ENCODE assay signal across 10 cellular contexts in genomic region chr15:84714816-84715215, GRCh38. TPM values are rescaled to one million over a fixed set of nuclear protein-coding genes. Genes with fewer than 3 reads are reported as not detected.
DNase-seq lines count a peak whose midpoint lies in the region; FAIRE-seq and TF ChIP-seq lines count a peak whose summit lies in the region.
"Had no signal": no experiment of that assay in that cellular context is flagged by ENCODE, and none has a peak within 500 bp of the region (broad histone marks: within the 10 kb centered on the region; RNA-seq: fewer than 3 reads in every experiment).

No MANE protein-coding gene starts in this region.

- H3K4me3 ChIP-seq in AG04450 (ENCODE audit: low read depth, low read length) (peak overlapping the region; percentile 94), HUES64 (ENCODE audit: low read length) (peak overlapping the region; percentile 91), mammary epithelial cell (replicated peaks in 1 of 3; ENCODE audit: insufficient read depth in 1 of 3, low read depth in 2 of 3, low read length in 3 of 3) (peak overlapping the region; percentile 71 to 97 (median 85)), muscle layer of duodenum (ENCODE audit: low read depth in 1 of 2, low read length in 2 of 2) (peak overlapping the region; percentile 84 to 88)

- DNase-seq in AG04450 (ENCODE audit: low read depth, low spot score), result no peak
- DNase-seq in mammary epithelial cell, result no peak
- DNase-seq in SHP77 (lab: John Stamatoyannopoulos, UW), result no peak
- no peak for DNase-seq in NCI-H146 (lab: John Stamatoyannopoulos, UW)
- DNase-seq in NCI-H187 treated with DMSO at 0.1 percent for 48 hours (lab: John Stamatoyannopoulos, UW), result no peak
- no peak for DNase-seq in urothelium cell line (ENCODE audit: low spot score)
- DNase-seq: occipital lobe had no signal

- H3K4me1 ChIP-seq in HUES64 (ENCODE audit: insufficient read depth, low read length) (peaks cover 9% of the 10 kb centered on the region; the same call in 1 of the 2 replicates), mammary epithelial cell (ENCODE audit: insufficient read depth, low read length) (peaks cover 10% of the 10 kb centered on the region), muscle layer of duodenum (ENCODE audit: control insufficient read depth in 1 of 2, insufficient read depth in 2 of 2, low read length in 2 of 2) (peaks cover 13 to 26% of the 10 kb centered on the region in 2 donors)

- no peaks in the 10 kb centered on the region for H3K27me3 ChIP-seq in AG04450 (ENCODE audit: control insufficient read depth, insufficient read depth, low read length)
- no peaks in the 10 kb centered on the region for H3K27me3 ChIP-seq in HUES64 (ENCODE audit: insufficient read depth, low read length)
- no peaks in the 10 kb centered on the region for H3K27me3 ChIP-seq in mammary epithelial cell (ENCODE audit: insufficient read depth, low read length)
- H3K27me3 ChIP-seq in muscle layer of duodenum (ENCODE audit: low read depth, low read length), result no peaks in the 10 kb centered on the region

- peak overlapping the region; percentile 93 for H3K9ac ChIP-seq in HUES64 (ENCODE audit: low read depth, low read length)
- peak overlapping the region; percentile 87 for H3K9ac ChIP-seq in mammary epithelial cell (ENCODE audit: insufficient read depth, low read length)

- TF ChIP-seq CTCF in AG04450 (IDR thresholded peaks at IDR 0.05; ENCODE audit: low read depth, low read length) (no peak), mammary epithelial cell (conservative IDR thresholded peaks at IDR 0.05 in 1 of 2, IDR thresholded peaks at IDR 0.05 in 1 of 2; ENCODE audit: extremely low read depth in 1 of 2, insufficient read depth in 1 of 2, low read depth in 1 of 2, low read length in 2 of 2) (no peak)

- POLR2A ChIA-PET in AG04450 (lab: Yijun Ruan, JAX), result interaction anchor here (2.0 kb wide), 1 partner anchor 12 kb away, joined by 8 read pairs; no protein-coding TSS in a partner anchor

- intact Hi-C loops in mammary epithelial cell (cut with micrococcal nuclease), result loop anchor here (1.0 to 5.0 kb wide), 2 partner anchors 115 to 162 kb away; no protein-coding TSS in a partner anchor

- H3K9me3 ChIP-seq in AG04450 (ENCODE audit: control insufficient read depth, insufficient read depth, low read length) (no peaks in the 10 kb centered on the region; the same call in 1 of the 2 replicates), HUES64 (ENCODE audit: insufficient read depth, low read depth, low read length) (no peaks in the 10 kb centered on the region), mammary epithelial cell (replicated peaks; ENCODE audit: insufficient read depth, low read length) (no peaks in the 10 kb centered on the region), muscle layer of duodenum (ENCODE audit: control insufficient read depth in 1 of 2, low read length in 2 of 2) (no peaks in the 10 kb centered on the region)

- CTCF ChIA-PET in AG04450 (lab: Charles Lee) (interaction anchor here (0.9 kb wide), 1 partner anchor 17 kb away, joined by 3 read pairs; no protein-coding TSS in a partner anchor), mammary epithelial cell (lab: Charles Lee; ENCODE audit: low non-redundant PET) (no interaction called here)

- BruUV-seq in mammary epithelial cell (replicated peaks; lab: Mats Ljungman, UMichigan), result no TSS peak

- H3K36me3 ChIP-seq in HUES64 (ENCODE audit: insufficient read depth, low read length), result peaks cover 28% of the 10 kb centered on the region
- no peaks in the 10 kb centered on the region for H3K36me3 ChIP-seq in mammary epithelial cell (ENCODE audit: insufficient read depth, low read length)
- H3K36me3 ChIP-seq in muscle layer of duodenum (ENCODE audit: control insufficient read depth in 1 of 2, insufficient read depth in 2 of 2, low read length in 2 of 2), result peaks cover 0 to 7% of the 10 kb centered on the region in 2 donors

- 76% methylated on average over 3 of the region's 3 CpGs for WGBS in HUES64
- WGBS in mammary epithelial cell (ENCODE audit: low coverage, missing lambda C conversion rate), result 52% methylated on average over 3 of the region's 3 CpGs

- dilution Hi-C loops in mammary epithelial cell (cut with HindIII; ENCODE audit: low sequenced_read_pairs), result no loop called here

- peak overlapping the region; percentile 97 for H3K4me2 ChIP-seq in mammary epithelial cell (ENCODE audit: insufficient read depth, low read depth, low read length)

- FAIRE-seq in urothelium cell line (lab: Jason Lieb, UNC), result no peak
- FAIRE-seq: GM18507 had no signal

- no peak overlapping the region for H3K27ac ChIP-seq in AG04450 (ENCODE audit: low read depth, low read length)
- H3K27ac ChIP-seq in HUES64 (ENCODE audit: low read depth, low read length), result peak overlapping the region; percentile 86; the same call in 1 of the 2 replicates
- H3K27ac ChIP-seq in mammary epithelial cell (ENCODE audit: insufficient read depth, low read depth, low read length), result peak overlapping the region; percentile 66
- peak overlapping the region; percentile 88 for H3K27ac ChIP-seq in muscle layer of duodenum (ENCODE audit: low read length)

- no peak overlapping the region for H2AFZ ChIP-seq in mammary epithelial cell (ENCODE audit: low read depth, low read length)

- peaks cover 63% of the 10 kb centered on the region for H3K79me2 ChIP-seq in mammary epithelial cell (ENCODE audit: insufficient read depth, low read length)

- peaks cover 2% of the 10 kb centered on the region for H4K20me1 ChIP-seq in mammary epithelial cell (ENCODE audit: insufficient read depth, low read length)

- in situ Hi-C loops in mammary epithelial cell (cut with MboI; ENCODE audit: low sequenced_read_pairs in 2 of 2), result no loop called here

RNA-seq across cellular contexts. Expression of gene SEC11A, which starts 1.1 kb away (rescaled TPM):
- polyA plus RNA-seq in AG04450 (2011; rRNA removed), result 218 and 324 TPM in 2 replicates
- 69.7 and 92.2 TPM in 2 replicates for polyA minus RNA-seq in AG04450 (2011; rRNA and poly(A)+ RNA removed)
- polyA plus RNA-seq in HUES64 (2013, experiment 1 of 2), result 186 TPM
- 199 TPM for polyA plus RNA-seq in HUES64 (2013, experiment 2 of 2)
- total RNA-seq in mammary epithelial cell, result 100 to 1,000 TPM; 130 to 146 TPM
- 107 TPM for polyA plus RNA-seq in mammary epithelial cell
- 39.0 TPM for polyA minus RNA-seq in mammary epithelial cell

RNA-seq across cellular contexts. Expression of gene ZNF592, which starts 33.6 kb away (rescaled TPM):
- polyA plus RNA-seq in AG04450 (2011; rRNA removed) (6.2 and 6.9 TPM in 2 replicates), mammary epithelial cell (9.1 TPM)
- polyA minus RNA-seq in AG04450 (2011; rRNA and poly(A)+ RNA removed), result 10.3 and 12.7 TPM in 2 replicates
- 18.7 TPM for polyA plus RNA-seq in HUES64 (2013, experiment 1 of 2)
- polyA plus RNA-seq in HUES64 (2013, experiment 2 of 2), result 17.9 TPM
- total RNA-seq in mammary epithelial cell, result 10 to 100 TPM in 1 of 2 donors, 1 to 10 TPM in 1; 9.7 to 19.5 TPM
- 20.7 TPM for polyA minus RNA-seq in mammary epithelial cell

RNA-seq across cellular contexts. Expression of gene NMB, which starts 56.8 kb away (rescaled TPM):
- polyA plus RNA-seq in AG04450 (2011; rRNA removed) (3.3 and 3.8 TPM in 2 replicates), mammary epithelial cell (4.0 TPM)
- polyA minus RNA-seq in AG04450 (2011; rRNA and poly(A)+ RNA removed), result 1.3 and 2.0 TPM in 2 replicates
- 10.5 TPM for polyA plus RNA-seq in HUES64 (2013, experiment 1 of 2)
- 11.5 TPM for polyA plus RNA-seq in HUES64 (2013, experiment 2 of 2)
- 1 to 10 TPM; 1.0 to 3.7 TPM for total RNA-seq in mammary epithelial cell
- not detected for polyA minus RNA-seq in mammary epithelial cell
